9 cellular contexts compared by ENCODE assay signal in the genomic region with DNA sequence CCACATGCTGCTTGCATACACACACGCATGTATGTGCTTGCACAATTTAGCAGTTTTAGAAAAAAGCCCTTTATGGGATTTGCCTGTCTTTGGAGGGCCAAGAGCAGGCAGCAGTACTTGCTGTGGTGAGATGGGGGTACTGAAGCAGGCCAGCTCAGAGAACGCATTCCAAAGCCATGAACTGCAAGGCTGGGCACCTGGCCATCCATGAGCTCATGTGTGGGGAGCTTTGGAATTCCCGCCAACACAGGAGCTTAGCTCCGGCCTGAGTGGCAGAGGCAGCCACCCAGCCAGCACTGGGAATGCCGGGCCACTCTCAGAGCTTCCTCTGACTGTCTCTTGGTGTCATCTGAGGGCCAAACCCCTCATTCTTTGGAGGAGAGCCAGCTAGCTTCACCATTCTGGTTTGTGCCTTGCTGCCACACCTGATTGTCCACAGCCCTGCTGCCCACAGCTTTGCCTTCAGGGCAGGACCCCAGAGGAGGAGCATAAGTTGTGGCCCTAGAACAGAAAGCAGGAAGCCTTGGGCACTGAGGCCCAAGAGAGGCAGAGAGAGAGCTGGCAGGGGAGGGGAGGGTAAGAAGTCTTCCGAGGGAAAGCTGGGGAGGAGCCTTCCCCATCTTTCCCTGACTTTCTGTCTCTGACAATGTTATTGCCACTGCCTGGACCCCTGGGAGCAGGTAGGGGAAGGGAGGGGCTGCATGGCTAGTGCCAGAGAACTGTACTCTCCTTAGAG.
DNase-seq lines count a peak whose midpoint lies in the region; ATAC-seq, FAIRE-seq and TF ChIP-seq lines count a peak whose summit lies in the region.
"Had no signal": no experiment of that assay in that cellular context is flagged by ENCODE, and none has a peak within 500 bp of the region (broad histone marks: within the 10 kb centered on the region; RNA-seq: fewer than 3 reads in every experiment).

No MANE protein-coding gene starts in this region.

- no peak for TF ChIP-seq CTCF in DOHH2 (IDR thresholded peaks at IDR 0.05; ENCODE audit: low read depth, low read length, poor library complexity, severe bottlenecking)
- TF ChIP-seq CTCF in RWPE1 (conservative IDR thresholded peaks at IDR 0.05; ENCODE audit: low read depth), result peak; percentile 41
- TF ChIP-seq CTCF in fibroblast of villous mesenchyme (IDR thresholded peaks at IDR 0.05; ENCODE audit: insufficient read depth, low read depth, low read length), result no peak
- peak in 3 of 4 donors; percentile 21 to 44 (median 39) for TF ChIP-seq CTCF in pancreas (IDR thresholded peaks at IDR 0.05)

- H3K36me3 ChIP-seq in DOHH2 (ENCODE audit: control insufficient read depth, low read length) (no peaks in the 10 kb centered on the region), pancreas (no peaks in the 10 kb centered on the region)

- H3K4me3 Mint-ChIP-seq in T-helper 17 cell, result no peak overlapping the region

- H3K4me1 Mint-ChIP-seq in T-helper 17 cell, result peaks cover 6% of the 10 kb centered on the region

- H3K4me1 ChIP-seq in DOHH2 (ENCODE audit: control insufficient read depth, low read length) (peaks cover 29% of the 10 kb centered on the region), pancreas (no peaks in the 10 kb centered on the region)

- H3K4me2 ChIP-seq in DOHH2 (ENCODE audit: low read length), result peak overlapping the region; percentile 50

- peaks cover 9% of the 10 kb centered on the region for H3K36me3 Mint-ChIP-seq in T-helper 17 cell (ENCODE audit: low read depth)

- H3K9me2 ChIP-seq in DOHH2 (replicated peaks; ENCODE audit: control insufficient read depth, low read length), result no peaks in the 10 kb centered on the region

- H3K27ac ChIP-seq in DOHH2 (ENCODE audit: low read depth, low read length) (no peak overlapping the region), RWPE1 (peak overlapping the region; percentile 82), pancreas (peak overlapping the region in 3 of 4 donors; percentile 38 to 59 (median 41))

- H3K27me3 ChIP-seq in DOHH2 (ENCODE audit: control insufficient read depth, low read length) (peaks cover 62% of the 10 kb centered on the region), pancreas (peaks cover 0 to 2% (median 0%) of the 10 kb centered on the region in 4 donors)

- POLR2A ChIA-PET in RWPE1 (lab: Yijun Ruan, JAX; ENCODE audit: low non-redundant PET), result interaction anchor here (0.6 kb wide), 1 partner anchor 1063 kb away, joined by 4 read pairs; no protein-coding TSS in a partner anchor

- FAIRE-seq in pancreas (lab: Jason Lieb, UNC), result no peak
- FAIRE-seq: GM18507 had no signal

- 22 to 25% methylated on average over 6 of the region's 6 CpGs for WGBS in pancreas, 2 donors

- peaks cover 90% of the 10 kb centered on the region for H3K27me3 Mint-ChIP-seq in T-helper 17 cell

- H3K4me3 ChIP-seq in DOHH2 (ENCODE audit: low read length) (no peak overlapping the region), fibroblast of villous mesenchyme (ENCODE audit: low read depth, low read length) (no peak overlapping the region), pancreas (no peak overlapping the region)

- DNase-seq in RWPE1 (ENCODE audit: low spot score) (peak; percentile 91), fibroblast of villous mesenchyme (ENCODE audit: low read depth) (peak; percentile 68), pancreas (peak; percentile 79 to 91 (median 82)), NCI-H128 (lab: John Stamatoyannopoulos, UW; ENCODE audit: unreplicated experiment) (no peak), T-helper 17 cell (no peak)

- H3K9me3 ChIP-seq in DOHH2 (ENCODE audit: control insufficient read depth, insufficient read depth, low read length) (no peaks in the 10 kb centered on the region), pancreas (no peaks in the 10 kb centered on the region), T-helper 17 cell (ENCODE audit: control insufficient read depth, low read length, poor library complexity, severe bottlenecking) (no peaks in the 10 kb centered on the region)

- H3F3A ChIP-seq in DOHH2 (ENCODE audit: control insufficient read depth, insufficient read depth), result no peaks in the 10 kb centered on the region

- H4K20me1 ChIP-seq in DOHH2 (ENCODE audit: control insufficient read depth, insufficient read depth, low read depth, low read length), result no peaks in the 10 kb centered on the region; the same call in 1 of the 2 replicates

- no peak overlapping the region for H3K27ac Mint-ChIP-seq in T-helper 17 cell

- CTCF ChIA-PET in RWPE1 (lab: Yijun Ruan, JAX), result interaction anchor here (0.6 to 0.7 kb wide), 2 partner anchors 23 to 110 kb away, joined by 3 read pairs; no protein-coding TSS in a partner anchor

- intact Hi-C loops in pancreas (cut with DNase I), result no loop called here

- ATAC-seq in pancreas (peak; percentile 90 to 96 (median 94)), GM19467 (IDR thresholded peaks at IDR 0.05; ENCODE audit: unreplicated experiment) (no peak), HG03097 (IDR thresholded peaks at IDR 0.05; ENCODE audit: low FRiP score, unreplicated experiment) (no peak), T-helper 17 cell (no peak)

- H3K79me2 ChIP-seq in DOHH2 (ENCODE audit: control insufficient read depth, low read length), result no peaks in the 10 kb centered on the region

Comparison
In these comparisons a context has a peak if more than half of its experiments do, and no peak if none do; other contexts are left out.
1. CTCF ChIP-seq: peak in RWPE1 (single experiment) and pancreas (3 of 4); none in DOHH2 (single experiment) and fibroblast of villous mesenchyme (single experiment).
2. DNase-seq: peak in RWPE1 (single experiment), fibroblast of villous mesenchyme (single experiment) and pancreas (6 of 6); none in NCI-H128 (single experiment) and T-helper 17 cell (0 of 3).
3. ATAC-seq: peak in pancreas (4 of 4); none in GM19467 (single experiment), HG03097 (single experiment) and T-helper 17 cell (single experiment).